In genomic region chr15:95616306-95616705, GRCh38 we compare ENCODE assay signal across 33 cellular contexts.
"Had no signal": no experiment of that assay in that cellular context is flagged by ENCODE, and none has a peak within 500 bp of the region (broad histone marks: within the 10 kb centered on the region; RNA-seq: fewer than 3 reads in every experiment).

No MANE protein-coding gene starts in this region.

- H3K4me1 Mint-ChIP-seq: brain, T-helper 17 cell had no signal

- ATAC-seq: activated CD4-positive, alpha-beta T cell treated with anti-CD3 and anti-CD28 coated beads for 36 hours; activated CD8-positive, alpha-beta memory T cell treated with anti-CD3 and anti-CD28 coated beads, Interleukin-2, amount 10 ng/mL, durations not matched to agents 7 days and 5 days; activated CD8-positive, alpha-beta T cell treated with anti-CD3 and anti-CD28 coated beads, Interleukin-2, amount 10 ng/mL, durations not matched to agents 7 days and 5 days; activated naive CD8-positive, alpha-beta T cell treated with anti-CD3 and anti-CD28 coated beads, Interleukin-2, amount 50 U/mL, for 24 hours; effector memory CD8-positive, alpha-beta T cell; T-helper 17 cell had no signal

- H3K27ac ChIP-seq: epithelial cell of prostate, WERI-Rb-1 had no signal

- H3K9me3 ChIP-seq: ascending aorta, breast epithelium had no signal

- H3K4me3 Mint-ChIP-seq: activated CD4-positive, alpha-beta memory T cell treated with anti-CD3 and anti-CD28 coated beads for 36 hours; activated CD4-positive, alpha-beta T cell treated with anti-CD3 and anti-CD28 coated beads for 36 hours; activated CD4-positive, alpha-beta T cell treated with anti-CD3 and anti-CD28 coated beads, Interleukin-2, amount 10 ng/mL, durations not matched to agents 24 days and 14 days; activated CD8-positive, alpha-beta memory T cell treated with anti-CD3 and anti-CD28 coated beads, Interleukin-2, amount 10 ng/mL, durations not matched to agents 7 days and 5 days; activated CD8-positive, alpha-beta T cell treated with anti-CD3 and anti-CD28 coated beads, Interleukin-2, amount 10 ng/mL, durations not matched to agents 7 days and 5 days; activated naive CD4-positive, alpha-beta T cell treated with anti-CD3 and anti-CD28 coated beads for 36 hours; activated naive CD4-positive, alpha-beta T cell treated with anti-CD3 and anti-CD28 coated beads, Interleukin-2, amount 50 U/mL, for 24 hours; activated naive CD8-positive, alpha-beta T cell treated with anti-CD3 and anti-CD28 coated beads for 36 hours; activated naive CD8-positive, alpha-beta T cell treated with anti-CD3 and anti-CD28 coated beads, Interleukin-2, amount 50 U/mL, for 24 hours; activated T-helper 1 cell treated with anti-CD3 and anti-CD28 coated beads, Interleukin-12 subunit alpha, Interleukin-12 subunit beta, Interleukin-2, Interleukin-4 antibody, amounts not matched to agents 30 ng/mL and 10 ng/mL and 1 ng/mL, durations not matched to agents 14 hours and 24 hours and 36 hours; brain; effector memory CD8-positive, alpha-beta T cell; T-helper 17 cell; T-helper 2 cell treated with Interferon-gamma antibody and Interleukin-4, amounts not matched to agents 5 μg/mL and 100 μg/mL, for 36 hours had no signal

- H3K27me3 Mint-ChIP-seq: activated CD4-positive, alpha-beta memory T cell treated with anti-CD3 and anti-CD28 coated beads for 36 hours; activated CD4-positive, alpha-beta T cell treated with anti-CD3 and anti-CD28 coated beads, Interleukin-2, amount 10 ng/mL, durations not matched to agents 24 days and 14 days; activated CD8-positive, alpha-beta memory T cell treated with anti-CD3 and anti-CD28 coated beads, Interleukin-2, amount 10 ng/mL, durations not matched to agents 7 days and 5 days; activated naive CD4-positive, alpha-beta T cell treated with anti-CD3 and anti-CD28 coated beads, Interleukin-2, amount 50 U/mL, for 24 hours; brain; effector memory CD8-positive, alpha-beta T cell; T-helper 17 cell had no signal

- H3K27ac Mint-ChIP-seq: activated CD4-positive, alpha-beta memory T cell treated with anti-CD3 and anti-CD28 coated beads for 36 hours; activated CD4-positive, alpha-beta T cell treated with anti-CD3 and anti-CD28 coated beads for 36 hours; activated CD4-positive, alpha-beta T cell treated with anti-CD3 and anti-CD28 coated beads, Interleukin-2, amount 10 ng/mL, durations not matched to agents 24 days and 14 days; activated CD8-positive, alpha-beta memory T cell treated with anti-CD3 and anti-CD28 coated beads, Interleukin-2, amount 10 ng/mL, durations not matched to agents 7 days and 5 days; activated CD8-positive, alpha-beta T cell treated with anti-CD3 and anti-CD28 coated beads, Interleukin-2, amount 10 ng/mL, durations not matched to agents 7 days and 5 days; activated naive CD4-positive, alpha-beta T cell treated with anti-CD3 and anti-CD28 coated beads for 36 hours; activated naive CD4-positive, alpha-beta T cell treated with anti-CD3 and anti-CD28 coated beads, Interleukin-2, amount 50 U/mL, for 24 hours; activated naive CD8-positive, alpha-beta T cell treated with anti-CD3 and anti-CD28 coated beads for 36 hours; activated naive CD8-positive, alpha-beta T cell treated with anti-CD3 and anti-CD28 coated beads, Interleukin-2, amount 50 U/mL, for 24 hours; activated T-helper 1 cell treated with anti-CD3 and anti-CD28 coated beads, Interleukin-12 subunit alpha, Interleukin-12 subunit beta, Interleukin-2, Interleukin-4 antibody, amounts not matched to agents 30 ng/mL and 10 ng/mL and 1 ng/mL, durations not matched to agents 14 hours and 24 hours and 36 hours; activated T-helper 2 cell treated with anti-CD3 and anti-CD28 coated beads, Interferon-gamma antibody, Interleukin-2, Interleukin-4, amounts not matched to agents 10 μg/mL and 5 μg/mL and 100 μg/mL, durations not matched to agents 14 hours and 24 hours and 36 hours; brain; effector memory CD8-positive, alpha-beta T cell; T-helper 17 cell; T-helper 2 cell treated with Interferon-gamma antibody and Interleukin-4, amounts not matched to agents 5 μg/mL and 100 μg/mL, for 36 hours had no signal

- H3K36me3 Mint-ChIP-seq: activated CD4-positive, alpha-beta memory T cell treated with anti-CD3 and anti-CD28 coated beads for 36 hours; activated CD8-positive, alpha-beta memory T cell treated with anti-CD3 and anti-CD28 coated beads, Interleukin-2, amount 10 ng/mL, durations not matched to agents 7 days and 5 days; activated naive CD4-positive, alpha-beta T cell treated with anti-CD3 and anti-CD28 coated beads, Interleukin-2, amount 50 U/mL, for 24 hours; activated naive CD8-positive, alpha-beta T cell treated with anti-CD3 and anti-CD28 coated beads for 36 hours; brain had no signal

- H3K4me1 ChIP-seq: breast epithelium had no signal

- H3K9me3 Mint-ChIP-seq: activated naive CD4-positive, alpha-beta T cell treated with anti-CD3 and anti-CD28 coated beads, Interleukin-2, amount 50 U/mL, for 24 hours; activated T-helper 2 cell treated with anti-CD3 and anti-CD28 coated beads, Interferon-gamma antibody, Interleukin-2, Interleukin-4, amounts not matched to agents 10 μg/mL and 5 μg/mL and 100 μg/mL, durations not matched to agents 14 hours and 24 hours and 36 hours; T-helper 2 cell treated with Interferon-gamma antibody and Interleukin-4, amounts not matched to agents 5 μg/mL and 100 μg/mL, for 36 hours had no signal

- H3K4me3 ChIP-seq: ascending aorta, breast epithelium had no signal

- DNase-seq: activated CD4-positive, alpha-beta memory T cell treated with anti-CD3 and anti-CD28 coated beads for 36 hours; activated CD4-positive, alpha-beta T cell treated with anti-CD3 and anti-CD28 coated beads for 36 hours; activated CD4-positive, alpha-beta T cell treated with anti-CD3 and anti-CD28 coated beads, Interleukin-2, amount 10 ng/mL, durations not matched to agents 24 days and 14 days; activated CD4-positive, CD25-positive, alpha-beta regulatory T cell; activated CD4-positive, CD25-positive, alpha-beta regulatory T cell treated with anti-CD3 and anti-CD28 coated beads, Interleukin-2, amount 50 U/mL, for 72 hours; activated CD8-positive, alpha-beta memory T cell treated with anti-CD3 and anti-CD28 coated beads, Interleukin-2, amount 10 ng/mL, durations not matched to agents 7 days and 5 days; activated CD8-positive, alpha-beta memory T cell treated with anti-CD3 and anti-CD28 coated beads, Interleukin-2, amount 50 U/mL, for 4 hours; activated CD8-positive, alpha-beta T cell treated with anti-CD3 and anti-CD28 coated beads, Interleukin-2, amount 10 ng/mL, durations not matched to agents 7 days and 5 days; activated effector memory CD4-positive, alpha-beta T cell treated with anti-CD3 and anti-CD28 coated beads, Interleukin-2, amount 50 U/mL, for 16 hours; activated naive CD4-positive, alpha-beta T cell treated with anti-CD3 and anti-CD28 coated beads for 36 hours; activated naive CD8-positive, alpha-beta T cell treated with anti-CD3 and anti-CD28 coated beads for 36 hours; activated naive CD8-positive, alpha-beta T cell treated with anti-CD3 and anti-CD28 coated beads, Interleukin-2, amount 50 U/mL, for 24 hours; activated T-cell treated with anti-CD3 and anti-CD28 coated beads, Interleukin-2, amount 50 U/mL, for 1 hour; activated T-cell treated with anti-CD3 and anti-CD28 coated beads, Interleukin-2, amount 50 U/mL, for 48 hours; caudate nucleus; cortex of kidney; dermis blood vessel endothelial cell; effector CD4-positive, alpha-beta T cell; effector memory CD8-positive, alpha-beta T cell; foreskin fibroblast; head of caudate nucleus; T-helper 1 cell; T-helper 17 cell; T1000; WERI-Rb-1 had no signal

- H3K27me3 ChIP-seq: ascending aorta, breast epithelium had no signal

- H3K36me3 ChIP-seq: ascending aorta, breast epithelium, WERI-Rb-1 had no signal
